ENCODE assay signal across 15 cellular contexts in genomic region chr1:212475151-212475550, GRCh38. TPM values are rescaled to one million over a fixed set of nuclear protein-coding genes. Genes with fewer than 3 reads are reported as not detected.
DNase-seq lines count a peak whose midpoint lies in the region; ATAC-seq and TF ChIP-seq lines count a peak whose summit lies in the region.
"Had no signal": no experiment of that assay in that cellular context is flagged by ENCODE, and none has a peak within 500 bp of the region (broad histone marks: within the 10 kb centered on the region; RNA-seq: fewer than 3 reads in every experiment).

No MANE protein-coding gene starts in this region.

- H3K9me3 Mint-ChIP-seq in chondrocyte (ENCODE audit: low read depth) = no peaks in the 10 kb centered on the region
- H3K9me3 Mint-ChIP-seq in H9 = no peaks in the 10 kb centered on the region
- H3K9me3 Mint-ChIP-seq: CD8-positive, alpha-beta memory T cell had no signal

- H4K20me1 ChIP-seq in H9 (ENCODE audit: control insufficient read depth, insufficient read depth, insufficient read length) = no peaks in the 10 kb centered on the region

- peaks cover 17% of the 10 kb centered on the region for H3K4me1 Mint-ChIP-seq in chondrocyte (ENCODE audit: low read depth)
- H3K4me1 Mint-ChIP-seq in H9 = peaks cover 10 to 11% of the 10 kb centered on the region in 2 experiments

- no peak overlapping the region for H2BK120ac ChIP-seq in H9 (ENCODE audit: low read depth, low read length, poor library complexity, severe bottlenecking)

- WGBS in H9 (ENCODE audit: extremely low coverage, insufficient read length, low lambda C conversion rate) = no CpG with 5 or more reads among the region's 4 CpGs

- TF ChIP-seq CTCF in chondrocyte (IDR thresholded peaks at IDR 0.05) = no peak
- TF ChIP-seq CTCF in H9 (conservative IDR thresholded peaks at IDR 0.05) = no peak

- H3K27me3 Mint-ChIP-seq in chondrocyte (ENCODE audit: low read depth) (no peaks in the 10 kb centered on the region), H9 (ENCODE audit: low read depth) (no peaks in the 10 kb centered on the region; the same call in 1 of the 2 replicates)

- H3K4ac ChIP-seq in H9 (ENCODE audit: low read depth, low read length) = no peak overlapping the region

- H2BK12ac ChIP-seq in H9 (ENCODE audit: insufficient read length, low read depth, low read length) = no peak overlapping the region

- no peak overlapping the region for H3T11ph ChIP-seq in H9 (ENCODE audit: low read length)

- ATAC-seq in HG02798 (IDR thresholded peaks at IDR 0.05; ENCODE audit: poor library complexity, unreplicated experiment) (no peak), HG02938 (IDR thresholded peaks at IDR 0.05; ENCODE audit: unreplicated experiment) (no peak)

- H2BK15ac ChIP-seq in H9 (ENCODE audit: low read depth, low read length) = no peak overlapping the region

- no peak overlapping the region for H2BK5ac ChIP-seq in H9 (ENCODE audit: insufficient read length, low read length)

- H3K36me3 Mint-ChIP-seq in chondrocyte (ENCODE audit: low read depth) (no peaks in the 10 kb centered on the region), H9 (ENCODE audit: insufficient read depth in 1 of 3, low read depth in 3 of 3) (no peaks in the 10 kb centered on the region)
- H3K36me3 Mint-ChIP-seq: CD4-positive, CD25-positive, alpha-beta regulatory T cell; CD8-positive, alpha-beta memory T cell had no signal

- H2AK5ac ChIP-seq in H9 (ENCODE audit: insufficient read length, low read length) = no peak overlapping the region

- DNase-seq in chondrocyte (ENCODE audit: low spot score) (peak; percentile 22), substantia nigra (lab: John Stamatoyannopoulos, UW) (peak in 4 of 49 donors; percentile 18 to 35 (median 24)), H9 (no peak), activated gamma-delta T cell (lab: John Stamatoyannopoulos, UW) (no peak)
- DNase-seq: BE2C; CD4-positive, CD25-positive, alpha-beta regulatory T cell; CD8-positive, alpha-beta memory T cell; COR-L47; DMS 273 treated with DMSO at 0.1 percent for 48 hours; GM23248; HCEC 1CT; IMR-90 had no signal

- no peak overlapping the region for H3K18ac ChIP-seq in H9 (ENCODE audit: insufficient read length, low read depth, low read length)

- no peak overlapping the region for H2BK20ac ChIP-seq in H9 (ENCODE audit: low read depth, low read length, poor library complexity, severe bottlenecking)

- H3K14ac ChIP-seq in H9 (ENCODE audit: insufficient read depth, low read length) = no peak overlapping the region

- no peak overlapping the region for H3K23ac ChIP-seq in H9 (ENCODE audit: insufficient read length, low read depth, low read length)

- no peaks in the 10 kb centered on the region for H3K79me1 ChIP-seq in H9 (ENCODE audit: insufficient read depth, low read depth, low read length, poor library complexity, severe bottlenecking)

- H3K27ac Mint-ChIP-seq in chondrocyte (ENCODE audit: unreplicated experiment) (no peak overlapping the region), H9 (no peak overlapping the region)
- H3K27ac Mint-ChIP-seq: CD4-positive, CD25-positive, alpha-beta regulatory T cell; CD8-positive, alpha-beta memory T cell had no signal

- no peak overlapping the region for H2AFZ ChIP-seq in H9 (ENCODE audit: low read length)
- H2AFZ ChIP-seq: GM23248 had no signal

- no peaks in the 10 kb centered on the region for H3K4me1 ChIP-seq in H9 (ENCODE audit: insufficient read depth, low read length)

- H4K5ac ChIP-seq in H9 (ENCODE audit: insufficient read length, low read depth, low read length) = no peak overlapping the region

- no peak overlapping the region for H4K8ac ChIP-seq in H9 (replicated peaks; ENCODE audit: insufficient read length, low read depth, low read length)

- no peaks in the 10 kb centered on the region for H3K79me2 ChIP-seq in H9 (ENCODE audit: insufficient read depth, low read length)

- no peak overlapping the region for H3K9ac ChIP-seq in H9 (ENCODE audit: extremely low read depth, insufficient read length, low read length)
- H3K9ac ChIP-seq: GM23248 had no signal

- H3K56ac ChIP-seq in H9 (ENCODE audit: insufficient read length, low read depth, low read length) = no peak overlapping the region

- H4K91ac ChIP-seq in H9 (ENCODE audit: insufficient read length, low read depth, low read length) = no peak overlapping the region

- no peak overlapping the region for H3K4me2 ChIP-seq in H9 (ENCODE audit: insufficient read depth, insufficient read length, low read length)

- no peaks in the 10 kb centered on the region for H3K27me3 ChIP-seq in layer of hippocampus (ENCODE audit: control insufficient read depth, insufficient read depth, low read length)
- H3K27me3 ChIP-seq in H9 (ENCODE audit: insufficient read depth, low read length) = no peaks in the 10 kb centered on the region
- H3K27me3 ChIP-seq: BE2C had no signal

- H3K23me2 ChIP-seq in H9 (ENCODE audit: insufficient read length, low read depth, low read length, poor library complexity, severe bottlenecking) = no peaks in the 10 kb centered on the region

- H3K9me3 ChIP-seq in H9 (ENCODE audit: control insufficient read depth, low read depth, low read length) = no peaks in the 10 kb centered on the region
- H3K9me3 ChIP-seq: BE2C had no signal

- no peak overlapping the region for H3K4me3 Mint-ChIP-seq in chondrocyte (ENCODE audit: unreplicated experiment)
- H3K4me3 Mint-ChIP-seq in H9 = no peak overlapping the region
- H3K4me3 Mint-ChIP-seq: CD4-positive, CD25-positive, alpha-beta regulatory T cell; CD8-positive, alpha-beta memory T cell had no signal

- peak overlapping the region; percentile 1 for H3K27ac ChIP-seq in layer of hippocampus (ENCODE audit: low read depth, low read length)
- peak overlapping the region; percentile 0 for H3K27ac ChIP-seq in substantia nigra (ENCODE audit: low read depth, low read length, poor library complexity, severe bottlenecking)
- no peak overlapping the region for H3K27ac ChIP-seq in H9 (ENCODE audit: insufficient read length, low read depth, low read length)
- H3K27ac ChIP-seq: GM23248 had no signal

RNA-seq across cellular contexts. Expression of gene NENF, which starts 42.4 kb away (rescaled TPM):
- 48.6 to 55.0 TPM (median 50.1 TPM) in 3 replicates for total RNA-seq in chondrocyte
- 28.3 and 28.4 TPM in 2 replicates for total RNA-seq in H9 (2021)
